ENCODE assay signal across 17 cellular contexts in genomic region chr4:71377561-71377960, GRCh38. TPM values are rescaled to one million over a fixed set of nuclear protein-coding genes. Genes with fewer than 3 reads are reported as not detected.
DNase-seq lines count a peak whose midpoint lies in the region; ATAC-seq and TF ChIP-seq lines count a peak whose summit lies in the region.
"Had no signal": no experiment of that assay in that cellular context is flagged by ENCODE, and none has a peak within 500 bp of the region (broad histone marks: within the 10 kb centered on the region; RNA-seq: fewer than 3 reads in every experiment).

No MANE protein-coding gene starts in this region.

- no peak overlapping the region for H3K27ac Mint-ChIP-seq in nephron progenitor cell
- H3K27ac Mint-ChIP-seq: activated T-cell treated with anti-CD3 and anti-CD28 coated beads, Interleukin-2, amount 50 U/mL, for 72 hours; natural killer cell treated with Interleukin-12 subunit alpha and Interleukin-12 subunit beta and Interleukin-15 and Interleukin-18, amount 100 ng/mL, for 72 hours; stimulated activated naive CD8-positive, alpha-beta T cell treated with anti-CD3 and anti-CD28 coated beads, Interleukin-15, amount 100 ng/mL, for 72 hours had no signal

- H3K27ac ChIP-seq in RWPE2 (ENCODE audit: poor library complexity, severe bottlenecking), result no peak overlapping the region

- peaks cover 3% of the 10 kb centered on the region for H3K27me3 Mint-ChIP-seq in nephron progenitor cell (ENCODE audit: low read depth, poor library complexity)
- H3K27me3 Mint-ChIP-seq: natural killer cell treated with Interleukin-12 subunit alpha and Interleukin-12 subunit beta and Interleukin-15 and Interleukin-18, amount 100 ng/mL, for 72 hours; stimulated activated naive CD8-positive, alpha-beta T cell treated with anti-CD3 and anti-CD28 coated beads, Interleukin-15, amount 100 ng/mL, for 72 hours had no signal

- ATAC-seq in RWPE2 (ENCODE audit: low read depth), result peak; percentile 86
- ATAC-seq: activated T-cell treated with anti-CD3 and anti-CD28 coated beads, Interleukin-2, amount 50 U/mL, for 72 hours; natural killer cell treated with Interleukin-12 subunit alpha and Interleukin-12 subunit beta and Interleukin-15 and Interleukin-18, amount 100 ng/mL, for 72 hours; sciatic nerve; stimulated activated naive CD8-positive, alpha-beta T cell treated with anti-CD3 and anti-CD28 coated beads, Interleukin-15, amount 100 ng/mL, for 72 hours had no signal

- H3K4me1 Mint-ChIP-seq in nephron progenitor cell, result no peaks in the 10 kb centered on the region
- H3K4me1 Mint-ChIP-seq: stimulated activated naive CD8-positive, alpha-beta T cell treated with anti-CD3 and anti-CD28 coated beads, Interleukin-15, amount 100 ng/mL, for 72 hours had no signal

- H3K36me3 Mint-ChIP-seq in nephron progenitor cell (ENCODE audit: low read depth), result no peaks in the 10 kb centered on the region
- H3K36me3 Mint-ChIP-seq: natural killer cell treated with Interleukin-12 subunit alpha and Interleukin-12 subunit beta and Interleukin-15 and Interleukin-18, amount 100 ng/mL, for 72 hours had no signal

- no peak overlapping the region for H3K4me3 ChIP-seq in RWPE2 (ENCODE audit: severe bottlenecking)
- H3K4me3 ChIP-seq in fibroblast of pulmonary artery (replicated peaks; ENCODE audit: low read depth, low read length), result no peak overlapping the region

- H3K9me3 Mint-ChIP-seq in nephron progenitor cell, result no peaks in the 10 kb centered on the region
- H3K9me3 Mint-ChIP-seq: natural killer cell treated with Interleukin-12 subunit alpha and Interleukin-12 subunit beta and Interleukin-15 and Interleukin-18, amount 100 ng/mL, for 72 hours; stimulated activated naive CD8-positive, alpha-beta T cell treated with anti-CD3 and anti-CD28 coated beads, Interleukin-15, amount 100 ng/mL, for 72 hours had no signal

- H3K4me1 ChIP-seq in RWPE2 (ENCODE audit: insufficient read depth, poor library complexity, severe bottlenecking), result no peaks in the 10 kb centered on the region

- TF ChIP-seq CTCF in RWPE2 (IDR thresholded peaks at IDR 0.05; ENCODE audit: poor library complexity, severe bottlenecking), result no peak
- TF ChIP-seq CTCF in fibroblast of pulmonary artery (IDR thresholded peaks at IDR 0.05; ENCODE audit: low read length, missing control alignments), result no peak
- no peak for TF ChIP-seq CTCF in nephron progenitor cell (IDR thresholded peaks at IDR 0.05)

- no peaks in the 10 kb centered on the region for H3K36me3 ChIP-seq in RWPE2 (ENCODE audit: low read depth)

- H3K9me3 ChIP-seq in RWPE2 (ENCODE audit: severe bottlenecking), result no peaks in the 10 kb centered on the region

- no peaks in the 10 kb centered on the region for H3K27me3 ChIP-seq in RWPE2 (ENCODE audit: insufficient read depth, poor library complexity, severe bottlenecking)

- DNase-seq in H4 (ENCODE audit: low spot score) (peak; percentile 63), RWPE2 (ENCODE audit: low spot score) (no peak), fibroblast of pulmonary artery (ENCODE audit: low read depth) (peak; percentile 55), smooth muscle cell of the brain vasculature (ENCODE audit: low read depth, low spot score) (peak; percentile 17), pons (ENCODE audit: low spot score) (no peak), occipital lobe (lab: John Stamatoyannopoulos, UW) (no peak), nephron progenitor cell (no peak)
- DNase-seq: activated CD4-positive, alpha-beta T cell treated with anti-CD3 and anti-CD28 coated beads for 48 hours; activated T-cell treated with anti-CD3 and anti-CD28 coated beads, Interleukin-2, amount 50 U/mL, for 72 hours; effector CD4-positive, alpha-beta T cell; hypothalamus; NCI-H1694; NCI-H69; stimulated activated naive CD8-positive, alpha-beta T cell treated with anti-CD3 and anti-CD28 coated beads, Interleukin-15, amount 100 ng/mL, for 72 hours; T-helper 2 cell had no signal

- H3K4me3 Mint-ChIP-seq in nephron progenitor cell, result no peak overlapping the region
- H3K4me3 Mint-ChIP-seq: activated T-cell treated with anti-CD3 and anti-CD28 coated beads, Interleukin-2, amount 50 U/mL, for 72 hours; natural killer cell treated with Interleukin-12 subunit alpha and Interleukin-12 subunit beta and Interleukin-15 and Interleukin-18, amount 100 ng/mL, for 72 hours; stimulated activated naive CD8-positive, alpha-beta T cell treated with anti-CD3 and anti-CD28 coated beads, Interleukin-15, amount 100 ng/mL, for 72 hours had no signal

RNA-seq across cellular contexts. Expression of gene SLC4A4, which starts 38.7 kb away (rescaled TPM):
- total RNA-seq in H4 (2014; rRNA removed; shearing (Covaris generic)), result 3.4 and 4.8 TPM in 2 replicates
- 15.6 TPM for total RNA-seq in occipital lobe

Comparison
In these comparisons a context has a peak if more than half of its experiments do, and no peak if none do; other contexts are left out.
1. DNase-seq: peak in H4 (single experiment), fibroblast of pulmonary artery (single experiment) and smooth muscle cell of the brain vasculature (single experiment); none in RWPE2 (single experiment), pons (single experiment), occipital lobe (single experiment) and nephron progenitor cell (single experiment).